In genomic region chr14:57066887-57067513, GRCh38 we compare ENCODE assay signal across 9 cellular contexts.
DNase-seq lines count a peak whose midpoint lies in the region; ATAC-seq and TF ChIP-seq lines count a peak whose summit lies in the region.
"Had no signal": no experiment of that assay in that cellular context is flagged by ENCODE, and none has a peak within 500 bp of the region (broad histone marks: within the 10 kb centered on the region; RNA-seq: fewer than 3 reads in every experiment).

No MANE protein-coding gene starts in this region.

- peaks cover 62% of the 10 kb centered on the region for H3K4me1 Mint-ChIP-seq in neural progenitor cell

- H3F3A ChIP-seq in neural progenitor cell (ENCODE audit: low read depth), result peaks cover 37% of the 10 kb centered on the region

- no peaks in the 10 kb centered on the region for H3K36me3 ChIP-seq in neural progenitor cell
- no peaks in the 10 kb centered on the region for H3K36me3 ChIP-seq in effector memory CD4-positive, alpha-beta T cell (ENCODE audit: control insufficient read depth, insufficient read depth, low read length)

- TF ChIP-seq CTCF in neural progenitor cell (IDR thresholded peaks at IDR 0.05), result peak; percentile 93

- H3K79me2 ChIP-seq in neural progenitor cell (ENCODE audit: low read depth), result no peaks in the 10 kb centered on the region

- H3K36me3 Mint-ChIP-seq in neural progenitor cell, result no peaks in the 10 kb centered on the region

- H3K27ac ChIP-seq in neural progenitor cell, result no peak overlapping the region
- H3K27ac ChIP-seq in effector memory CD4-positive, alpha-beta T cell (ENCODE audit: insufficient read depth, low read length, poor library complexity, severe bottlenecking), result no peak overlapping the region

- H3K4me2 ChIP-seq in neural progenitor cell, result no peak overlapping the region

- ATAC-seq in HG03520 (IDR thresholded peaks at IDR 0.05; ENCODE audit: unreplicated experiment), result peak; percentile 64

- DNase-seq in SIG-M5 treated with dmso at 0.1 percent for 504 hours (lab: John Stamatoyannopoulos, UW; ENCODE audit: unreplicated experiment) (peak; percentile 7), SIG-M5 (lab: John Stamatoyannopoulos, UW) (no peak), RPMI7951 (ENCODE audit: low read depth) (peak; percentile 18), dermis microvascular lymphatic vessel endothelial cell (ENCODE audit: low read depth in 2 of 2) (peak; percentile 4 to 30), neural progenitor cell (ENCODE audit: low spot score) (peak; percentile 82), NCI-H2107 treated with DMSO at 0.1 percent for 48 hours (lab: John Stamatoyannopoulos, UW; ENCODE audit: unreplicated experiment) (no peak)
- DNase-seq in effector memory CD4-positive, alpha-beta T cell, result no peak
- DNase-seq: activated T-cell treated with anti-CD3 and anti-CD28 coated beads, Interleukin-2, amount 50 U/mL, for 4 hours had no signal

- H2AFZ ChIP-seq in neural progenitor cell (replicated peaks), result no peak overlapping the region

- H3K4me3 Mint-ChIP-seq in neural progenitor cell, result no peak overlapping the region
- H3K4me3 Mint-ChIP-seq: activated T-cell treated with anti-CD3 and anti-CD28 coated beads, Interleukin-2, amount 50 U/mL, for 4 hours had no signal

- H3K4me1 ChIP-seq in neural progenitor cell, result peaks cover 53% of the 10 kb centered on the region
- H3K4me1 ChIP-seq in effector memory CD4-positive, alpha-beta T cell (ENCODE audit: control insufficient read depth, insufficient read depth, low read length, poor library complexity, severe bottlenecking), result no peaks in the 10 kb centered on the region

- H3K4me3 ChIP-seq in neural progenitor cell, result no peak overlapping the region
- H3K4me3 ChIP-seq in effector memory CD4-positive, alpha-beta T cell (ENCODE audit: insufficient read depth, low read depth, low read length, poor library complexity, severe bottlenecking), result no peak overlapping the region

- peaks cover 2% of the 10 kb centered on the region for H3K27me3 Mint-ChIP-seq in neural progenitor cell (ENCODE audit: insufficient read depth, low read depth)

- no peaks in the 10 kb centered on the region for H3K27me3 ChIP-seq in neural progenitor cell
- H3K27me3 ChIP-seq in effector memory CD4-positive, alpha-beta T cell (replicated peaks; ENCODE audit: control insufficient read depth, insufficient read depth, low read length, poor library complexity, severe bottlenecking), result no peaks in the 10 kb centered on the region

- H3K27ac Mint-ChIP-seq in neural progenitor cell, result peak overlapping the region; percentile 61

- H3K9ac ChIP-seq in neural progenitor cell, result no peak overlapping the region

- H3K9me3 Mint-ChIP-seq in neural progenitor cell, result no peaks in the 10 kb centered on the region
- H3K9me3 Mint-ChIP-seq: activated T-cell treated with anti-CD3 and anti-CD28 coated beads, Interleukin-2, amount 50 U/mL, for 4 hours had no signal

- H3K9me3 ChIP-seq in neural progenitor cell (ENCODE audit: low read depth), result no peaks in the 10 kb centered on the region
- H3K9me3 ChIP-seq in effector memory CD4-positive, alpha-beta T cell (ENCODE audit: control insufficient read depth, low read length), result no peaks in the 10 kb centered on the region

- H4K20me1 ChIP-seq in neural progenitor cell (ENCODE audit: low read depth), result peaks cover 13% of the 10 kb centered on the region

Comparison
In these comparisons a context has a peak if more than half of its experiments do, and no peak if none do; other contexts are left out.
1. DNase-seq: peak in SIG-M5 treated with dmso at 0.1 percent for 504 hours (single experiment), RPMI7951 (single experiment), dermis microvascular lymphatic vessel endothelial cell (2 of 2) and neural progenitor cell (single experiment); none in SIG-M5 (single experiment), NCI-H2107 treated with DMSO at 0.1 percent for 48 hours (single experiment) and effector memory CD4-positive, alpha-beta T cell (0 of 3).